In genomic region chr1:224359207-224359606, GRCh38 we compare ENCODE assay signal across 13 cellular contexts. TPM values are rescaled to one million over a fixed set of nuclear protein-coding genes. Genes with fewer than 3 reads are reported as not detected.
DNase-seq lines count a peak whose midpoint lies in the region; ATAC-seq and TF ChIP-seq lines count a peak whose summit lies in the region.
"Had no signal": no experiment of that assay in that cellular context is flagged by ENCODE, and none has a peak within 500 bp of the region (broad histone marks: within the 10 kb centered on the region; RNA-seq: fewer than 3 reads in every experiment).

No MANE protein-coding gene starts in this region.

- H3K27ac ChIP-seq in SK-N-SH (ENCODE audit: low read depth in 2 of 2, low read length in 1 of 2) (no peak overlapping the region), HEK293 (ENCODE audit: extremely low read depth, low read depth, low read length) (no peak overlapping the region), neural cell (ENCODE audit: low read length) (no peak overlapping the region)
- H3K27ac ChIP-seq: epithelial cell of prostate had no signal

- DNase-seq in SK-N-SH (no peak), UCSD-AML1 (lab: John Stamatoyannopoulos, UW; ENCODE audit: unreplicated experiment) (no peak), SK-N-DZ (ENCODE audit: low spot score) (no peak)
- DNase-seq in activated naive CD8-positive, alpha-beta T cell treated with anti-CD3 and anti-CD28 coated beads, Interleukin-2, amount 50 U/mL, for 24 hours, result no peak
- DNase-seq: amniotic stem cell; right cardiac atrium; SHP77 treated with DMSO at 0.1 percent for 48 hours; stimulated activated CD4-positive, alpha-beta T cell treated with anti-CD3 and anti-CD28 coated beads, Interleukin-2, amount 100 ng/mL, for 24 hours had no signal

- no peak for TF ChIP-seq RAD21 in SK-N-SH (IDR thresholded peaks at IDR 0.05; ENCODE audit: low read length)
- TF ChIP-seq RAD21 in neural cell (conservative IDR thresholded peaks at IDR 0.05), result no peak

- H3K4me3 ChIP-seq in SK-N-SH (ENCODE audit: low read depth in 2 of 2, low read length in 1 of 2), result 0 out of 4 replicates have a peak overlapping the region, but pooled peaks of 1 of the 2 experiments have one; percentile 4
- no peak overlapping the region for H3K4me3 ChIP-seq in HEK293 (ENCODE audit: low read depth, low read length)
- H3K4me3 ChIP-seq in neural cell (ENCODE audit: low read length), result peak overlapping the region; percentile 78

- H3K27me3 ChIP-seq in SK-N-SH (ENCODE audit: insufficient read depth), result no peaks in the 10 kb centered on the region
- no peaks in the 10 kb centered on the region for H3K27me3 ChIP-seq in neural cell (ENCODE audit: insufficient read depth, low read depth, low read length)

- peaks cover 30% of the 10 kb centered on the region for H3K36me3 Mint-ChIP-seq in activated naive CD8-positive, alpha-beta T cell treated with anti-CD3 and anti-CD28 coated beads, Interleukin-2, amount 50 U/mL, for 24 hours (ENCODE audit: low read depth)

- no peak for ATAC-seq in SK-N-SH treated with all-trans-retinoic acid at 6 μM for 48 hours
- no peak for ATAC-seq in activated naive CD8-positive, alpha-beta T cell treated with anti-CD3 and anti-CD28 coated beads, Interleukin-2, amount 50 U/mL, for 24 hours
- ATAC-seq in GM21528 (IDR thresholded peaks at IDR 0.05; ENCODE audit: low FRiP score, unreplicated experiment), result no peak
- ATAC-seq: right cardiac atrium had no signal

- peaks cover 60% of the 10 kb centered on the region for H3K4me1 Mint-ChIP-seq in activated naive CD8-positive, alpha-beta T cell treated with anti-CD3 and anti-CD28 coated beads, Interleukin-2, amount 50 U/mL, for 24 hours

- H3K4me1 ChIP-seq in SK-N-SH (ENCODE audit: control insufficient read depth in 1 of 2, insufficient read depth in 2 of 2, low read depth in 1 of 2, low read length in 1 of 2) (peaks cover 0 to 8% of the 10 kb centered on the region in 2 experiments; a peak in 3 of 4 replicates), HEK293 (ENCODE audit: control insufficient read depth, insufficient read depth, low read length) (peaks cover 13% of the 10 kb centered on the region; the same call in 1 of the 2 replicates)

- H3K4me2 ChIP-seq in SK-N-SH (0 out of 2 replicates have a peak overlapping the region, but pooled peaks have one; percentile 18), neural cell (ENCODE audit: low read length) (no peak overlapping the region)

- H3K27ac Mint-ChIP-seq in activated naive CD8-positive, alpha-beta T cell treated with anti-CD3 and anti-CD28 coated beads, Interleukin-2, amount 50 U/mL, for 24 hours, result no peak overlapping the region

- POLR2A ChIA-PET in SK-N-SH (lab: Yijun Ruan, JAX) (no interaction called here), HEK293 (lab: Yijun Ruan, JAX) (interaction anchor here (2.0 kb wide), 1 partner anchor 74 kb away, joined by 6 read pairs; no protein-coding TSS in a partner anchor)

- peaks cover 75% of the 10 kb centered on the region for H3K79me2 ChIP-seq in SK-N-SH (ENCODE audit: insufficient read depth)
- peaks cover 49% of the 10 kb centered on the region for H3K79me2 ChIP-seq in neural cell (replicated peaks; ENCODE audit: insufficient read depth, low read length)

- H3K9me2 ChIP-seq in SK-N-SH (no peaks in the 10 kb centered on the region), neural cell (ENCODE audit: insufficient read depth, low read length) (no peaks in the 10 kb centered on the region)

- 84% methylated on average over 3 of the region's 3 CpGs for WGBS in SK-N-SH (ENCODE audit: low lambda C conversion rate)

- H3K9ac ChIP-seq in SK-N-SH (no peak overlapping the region), neural cell (ENCODE audit: low read length) (no peak overlapping the region)

- H3K36me3 ChIP-seq in SK-N-SH (replicated peaks in 1 of 2; ENCODE audit: control insufficient read depth in 1 of 2, insufficient read depth in 2 of 2, low read length in 1 of 2) (peaks cover 0 to 20% of the 10 kb centered on the region in 2 experiments), HEK293 (ENCODE audit: control insufficient read depth in 2 of 2, insufficient read depth in 1 of 2, low read length in 2 of 2) (peaks cover 11 to 39% of the 10 kb centered on the region in 2 experiments), neural cell (ENCODE audit: insufficient read depth, low read length) (no peaks in the 10 kb centered on the region)

- CTCF ChIA-PET in SK-N-SH (lab: Yijun Ruan, JAX), result interaction anchor here (1.0 to 1.7 kb wide), 2 partner anchors 8 to 13 kb away, joined by 4 to 5 read pairs; no protein-coding TSS in a partner anchor
- CTCF ChIA-PET in HEK293 (lab: Yijun Ruan, JAX), result no interaction called here

- peaks cover 13% of the 10 kb centered on the region for H4K20me1 ChIP-seq in SK-N-SH (ENCODE audit: insufficient read depth)
- no peaks in the 10 kb centered on the region for H4K20me1 ChIP-seq in neural cell (ENCODE audit: insufficient read depth)

- peak overlapping the region; percentile 85 for H3K4me3 Mint-ChIP-seq in activated naive CD8-positive, alpha-beta T cell treated with anti-CD3 and anti-CD28 coated beads, Interleukin-2, amount 50 U/mL, for 24 hours

- H3K9me3 ChIP-seq in SK-N-SH, result no peaks in the 10 kb centered on the region
- no peaks in the 10 kb centered on the region for H3K9me3 ChIP-seq in HEK293 (ENCODE audit: control insufficient read depth, insufficient read depth, low read depth, low read length)
- H3K9me3 ChIP-seq in neural cell (ENCODE audit: low read length), result no peaks in the 10 kb centered on the region

- no peaks in the 10 kb centered on the region for H3K27me3 Mint-ChIP-seq in activated naive CD8-positive, alpha-beta T cell treated with anti-CD3 and anti-CD28 coated beads, Interleukin-2, amount 50 U/mL, for 24 hours

- H3F3A ChIP-seq in SK-N-SH (replicated peaks; ENCODE audit: insufficient read depth) (no peaks in the 10 kb centered on the region), neural cell (ENCODE audit: insufficient read depth, low read length, poor library complexity, severe bottlenecking) (no peaks in the 10 kb centered on the region)

- no peaks in the 10 kb centered on the region for H3K9me3 Mint-ChIP-seq in activated naive CD8-positive, alpha-beta T cell treated with anti-CD3 and anti-CD28 coated beads, Interleukin-2, amount 50 U/mL, for 24 hours

- TF ChIP-seq CTCF in SK-N-SH (IDR thresholded peaks at IDR 0.05) (no peak), HEK293 (tag by site-specific recombination; IDR thresholded peaks at IDR 0.05) (no peak), neural cell (IDR thresholded peaks at IDR 0.05; ENCODE audit: poor library complexity, severe bottlenecking) (no peak)

- TF ChIP-seq EP300 in SK-N-SH (IDR thresholded peaks at IDR 0.05; ENCODE audit: borderline replicate concordance in 1 of 2, low read depth in 1 of 2, low read length in 1 of 2) (no peak), neural cell (conservative IDR thresholded peaks at IDR 0.05; ENCODE audit: poor library complexity, severe bottlenecking) (no peak)

- H2AFZ ChIP-seq in SK-N-SH (ENCODE audit: low read depth) (no peak overlapping the region), neural cell (ENCODE audit: low read depth, low read length) (no peak overlapping the region)

TF ChIP-seq in HEK293, 187 proteins besides CTCF, POLR2A, EP300 and RAD21 (continues in another document):
- peak; percentile 42; the same call in 1 of the 2 replicates for TF ChIP-seq ZNF366 (tag by site-specific recombination; conservative IDR thresholded peaks at IDR 0.05)
- TF ChIP-seq ZNF785 (tag by site-specific recombination; IDR thresholded peaks at IDR 0.05), result no peak
- no peak for TF ChIP-seq ZNF580 (tag by site-specific recombination; IDR thresholded peaks at IDR 0.05)
- TF ChIP-seq ZNF837 (tag by site-specific recombination; IDR thresholded peaks at IDR 0.05), result no peak

TF ChIP-seq in neural cell, 6 proteins besides CTCF, POLR2A, EP300 and RAD21:
- TF ChIP-seq REST (IDR thresholded peaks at IDR 0.05; ENCODE audit: borderline replicate concordance) (no peak), MXI1 (conservative IDR thresholded peaks at IDR 0.05; ENCODE audit: poor library complexity, severe bottlenecking) (no peak), EZH2 (IDR thresholded peaks at IDR 0.05; ENCODE audit: borderline replicate concordance, insufficient read depth, low read length, poor library complexity, severe bottlenecking) (no peak)
TF ChIP-seq in neural cell: peak in this region for 0.

RNA-seq across cellular contexts. Expression of gene CNIH4, which starts 2.5 kb away (rescaled TPM):
- 37.7 and 56.8 TPM in 2 replicates for polyA plus RNA-seq in SK-N-SH (2012; rRNA removed)
- 63.4 and 80.0 TPM in 2 replicates for polyA plus RNA-seq in SK-N-SH (2012; cell fraction: cytosol; rRNA removed)
- polyA plus RNA-seq in SK-N-SH (2012; cell fraction: nucleus; rRNA removed), result 24.4 and 26.1 TPM in 2 replicates
- 44.2 and 53.2 TPM in 2 replicates for polyA plus RNA-seq in neural cell
- polyA minus RNA-seq in neural cell, result 48.2 and 54.3 TPM in 2 replicates
- polyA plus RNA-seq in SK-N-DZ (2014; cell fraction: cytosol; rRNA removed), result 60.8 and 89.4 TPM in 2 replicates
- polyA plus RNA-seq in SK-N-DZ (2014; cell fraction: nucleus; rRNA removed), result 47.2 and 53.1 TPM in 2 replicates

RNA-seq across cellular contexts. Expression of gene NVL, which starts 29.2 kb away (rescaled TPM):
- polyA plus RNA-seq in SK-N-SH (2012; rRNA removed) (12.4 and 17.5 TPM in 2 replicates), neural cell (77.3 and 84.2 TPM in 2 replicates)
- polyA plus RNA-seq in SK-N-SH (2012; cell fraction: cytosol; rRNA removed), result 13.4 and 15.1 TPM in 2 replicates
- 37.1 and 40.5 TPM in 2 replicates for polyA plus RNA-seq in SK-N-SH (2012; cell fraction: nucleus; rRNA removed)
- 59.4 and 62.3 TPM in 2 replicates for polyA minus RNA-seq in neural cell
- polyA plus RNA-seq in SK-N-DZ (2014; cell fraction: cytosol; rRNA removed), result 42.3 and 55.6 TPM in 2 replicates
- polyA plus RNA-seq in SK-N-DZ (2014; cell fraction: nucleus; rRNA removed), result 47.2 and 54.0 TPM in 2 replicates
